1 cellular context compared by ENCODE assay signal in genomic region chr14:79044894-79045624, GRCh38.
TF ChIP-seq lines count a peak whose summit lies in the region.

No MANE protein-coding gene starts in this region.

TF ChIP-seq in HEK293, 187 proteins besides CTCF, POLR2A, EP300 and RAD21 (continued from another document):
- TF ChIP-seq REST (tag by site-specific recombination; IDR thresholded peaks at IDR 0.05) (no peak), ATF2 (tag by site-specific recombination; IDR thresholded peaks at IDR 0.05; ENCODE audit: low read depth) (0 out of 2 replicates have a peak, but pooled peaks have one; percentile 11), ZNF785 (tag by site-specific recombination; IDR thresholded peaks at IDR 0.05) (no peak), ZNF501 (tag by site-specific recombination; IDR thresholded peaks at IDR 0.05) (no peak), ZNF629 (tag by site-specific recombination; IDR thresholded peaks at IDR 0.05) (peak; percentile 84), ZBTB49 (tag by site-specific recombination; IDR thresholded peaks at IDR 0.05; ENCODE audit: low read depth) (no peak), ZNF24 (tag by site-specific recombination; IDR thresholded peaks at IDR 0.05) (0 out of 2 replicates have a peak, but pooled peaks have one; percentile 47), ZNF324 (tag by site-specific recombination; IDR thresholded peaks at IDR 0.05) (no peak), ZNF362 (tag by site-specific recombination; IDR thresholded peaks at IDR 0.05) (no peak), ZNF423 (tag by site-specific recombination; IDR thresholded peaks at IDR 0.05) (no peak), ZNF366 (tag by site-specific recombination; conservative IDR thresholded peaks at IDR 0.05) (peak; percentile 59), KLF9 (tag by site-specific recombination; IDR thresholded peaks at IDR 0.05; ENCODE audit: low read depth) (no peak), KLF10 (tag by site-specific recombination; IDR thresholded peaks at IDR 0.05) (0 out of 2 replicates have a peak, but pooled peaks have one; percentile 33), ZFHX2 (tag by site-specific recombination; conservative IDR thresholded peaks at IDR 0.05) (peak; percentile 49; the same call in 1 of the 2 replicates), ZBTB11 (tag by site-specific recombination; conservative IDR thresholded peaks at IDR 0.05; ENCODE audit: low read depth) (no peak), GLI2 (tag by site-specific recombination; IDR thresholded peaks at IDR 0.05; ENCODE audit: borderline replicate concordance, low read depth) (no peak), ZNF114 (tag by site-specific recombination; IDR thresholded peaks at IDR 0.05) (no peak), ZNF792 (tag by site-specific recombination; IDR thresholded peaks at IDR 0.05) (no peak), ZFP41 (tag by site-specific recombination; IDR thresholded peaks at IDR 0.05; ENCODE audit: borderline replicate concordance) (no peak), ZNF76 (tag by site-specific recombination; IDR thresholded peaks at IDR 0.05; ENCODE audit: borderline replicate concordance, low read depth) (no peak), PRDM6 (tag by site-specific recombination; IDR thresholded peaks at IDR 0.05) (no peak), YY1 (tag by site-specific recombination; IDR thresholded peaks at IDR 0.05) (no peak), ZBTB44 (tag by site-specific recombination; IDR thresholded peaks at IDR 0.05) (peak; percentile 85), ZNF132 (tag by site-specific recombination; IDR thresholded peaks at IDR 0.05; ENCODE audit: borderline replicate concordance) (no peak), ZBTB1 (tag by site-specific recombination; IDR thresholded peaks at IDR 0.05) (no peak), ZNF416 (tag by site-specific recombination; IDR thresholded peaks at IDR 0.05) (no peak), ZNF280D (tag by site-specific recombination; IDR thresholded peaks at IDR 0.05) (no peak), KLF1 (tag by site-specific recombination; IDR thresholded peaks at IDR 0.05) (no peak), ZNF214 (tag by site-specific recombination; IDR thresholded peaks at IDR 0.05; ENCODE audit: borderline replicate concordance) (no peak), ZNF146 (tag by site-specific recombination; IDR thresholded peaks at IDR 0.05) (no peak), PBX3 (CRISPR knock-in tag; IDR thresholded peaks at IDR 0.05) (no peak), KLF17 (tag by site-specific recombination; IDR thresholded peaks at IDR 0.05) (peak; percentile 59; the same call in 1 of the 2 replicates), ZNF510 (tag by site-specific recombination; IDR thresholded peaks at IDR 0.05; ENCODE audit: insufficient replicate concordance) (no peak), ZNF391 (tag by site-specific recombination; IDR thresholded peaks at IDR 0.05; ENCODE audit: borderline replicate concordance, low read depth) (no peak), ZNF16 (tag by site-specific recombination; IDR thresholded peaks at IDR 0.05; ENCODE audit: low read depth) (no peak), ZNF433 (tag by site-specific recombination; IDR thresholded peaks at IDR 0.05; ENCODE audit: low read depth) (no peak), ZSCAN16 (tag by site-specific recombination; IDR thresholded peaks at IDR 0.05) (no peak), ZNF175 (tag by site-specific recombination; IDR thresholded peaks at IDR 0.05) (no peak), RBAK (tag by site-specific recombination; IDR thresholded peaks at IDR 0.05) (no peak)
